ENCODE assay signal across 19 cellular contexts in the genomic region with DNA sequence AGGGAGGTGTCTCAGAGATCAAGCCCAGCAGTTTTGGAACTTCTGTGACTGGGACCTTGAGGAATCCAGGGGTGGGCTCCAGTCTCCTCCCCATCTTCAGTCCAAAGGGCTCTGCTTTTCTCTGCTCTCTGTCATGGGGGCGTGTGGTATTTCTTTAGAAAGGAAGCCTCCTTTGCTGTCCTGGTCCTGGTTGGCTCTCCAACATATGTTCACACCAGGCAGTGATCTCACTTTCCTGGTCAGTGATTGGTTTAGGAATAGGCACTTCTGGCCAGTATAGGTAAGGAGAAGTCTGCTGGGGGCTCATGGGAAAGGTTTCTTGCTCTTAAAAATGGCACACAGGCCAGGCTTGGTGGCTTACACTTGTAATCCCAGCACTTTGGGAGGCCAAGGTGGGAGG.
DNase-seq lines count a peak whose midpoint lies in the region; ATAC-seq and TF ChIP-seq lines count a peak whose summit lies in the region.
"Had no signal": no experiment of that assay in that cellular context is flagged by ENCODE, and none has a peak within 500 bp of the region (broad histone marks: within the 10 kb centered on the region; RNA-seq: fewer than 3 reads in every experiment).

No MANE protein-coding gene starts in this region.

- peaks cover 68% of the 10 kb centered on the region for H3K4me1 Mint-ChIP-seq in nephron progenitor cell
- no peaks in the 10 kb centered on the region for H3K4me1 Mint-ChIP-seq in activated T-helper 17 cell treated with anti-CD3 and anti-CD28 coated beads, Interleukin-2, amount 50 U/mL, for 72 hours
- H3K4me1 Mint-ChIP-seq: memory B cell had no signal

- H3K27ac ChIP-seq in HEK293 (ENCODE audit: extremely low read depth, low read depth, low read length) (peak overlapping the region; percentile 86; the same call in 1 of the 2 replicates), duodenal mucosa (ENCODE audit: low read depth, low read length) (peak overlapping the region; percentile 70), thyroid gland (peak overlapping the region in 2 of 3 donors; percentile 14 to 47)

- H3K9me3 ChIP-seq in HEK293 (ENCODE audit: control insufficient read depth, insufficient read depth, low read depth, low read length), result no peaks in the 10 kb centered on the region
- H3K9me3 ChIP-seq in duodenal mucosa (ENCODE audit: control insufficient read depth in 1 of 2, low read length in 2 of 2), result no peaks in the 10 kb centered on the region
- no peaks in the 10 kb centered on the region for H3K9me3 ChIP-seq in thyroid gland

- peaks cover 19% of the 10 kb centered on the region for H3K27me3 Mint-ChIP-seq in nephron progenitor cell (ENCODE audit: low read depth, poor library complexity)
- peaks cover 12% of the 10 kb centered on the region for H3K27me3 Mint-ChIP-seq in activated T-helper 17 cell treated with anti-CD3 and anti-CD28 coated beads, Interleukin-2, amount 50 U/mL, for 72 hours

- no peaks in the 10 kb centered on the region for H3K27me3 ChIP-seq in duodenal mucosa (ENCODE audit: control insufficient read depth in 1 of 2, insufficient read depth in 2 of 2, low read length in 2 of 2)
- H3K27me3 ChIP-seq in thyroid gland, result no peaks in the 10 kb centered on the region

- H3K4me1 ChIP-seq in HEK293 (ENCODE audit: control insufficient read depth, insufficient read depth, low read length) (peaks cover 22% of the 10 kb centered on the region), duodenal mucosa (ENCODE audit: control insufficient read depth in 1 of 2, insufficient read depth in 2 of 2, low read length in 2 of 2) (peaks cover 40% of the 10 kb centered on the region in 2 donors), thyroid gland (peaks cover 15 to 43% of the 10 kb centered on the region in 2 donors)

- DNase-seq in nephron progenitor cell (no peak), thyroid gland (no peak), HK-2 (ENCODE audit: unreplicated experiment) (no peak), GOT3 (lab: John Stamatoyannopoulos, UW) (no peak), NCI-H2171 treated with DMSO at 0.1 percent for 48 hours (lab: John Stamatoyannopoulos, UW) (no peak)
- DNase-seq: activated B cell treated with CpG ODN at 0.5 μM for 24 hours; activated CD8-positive, alpha-beta memory T cell treated with anti-CD3 and anti-CD28 coated beads for 24 hours; AML-193; Calu3; NCI-H1694; NCI-H446 treated with DMSO at 0.1 percent for 48 hours; nucleus accumbens; SHP77; stimulated activated naive CD4-positive, alpha-beta T cell had no signal

- no peak for ATAC-seq in activated T-helper 17 cell treated with anti-CD3 and anti-CD28 coated beads, Interleukin-2, amount 50 U/mL, for 72 hours (replicated peaks)

- CTCF ChIA-PET in HEK293 (lab: Yijun Ruan, JAX), result interaction anchor here (2.2 kb wide), 1 partner anchor 20 kb away, joined by 13 read pairs; no protein-coding TSS in a partner anchor

- H3K36me3 ChIP-seq in HEK293 (ENCODE audit: control insufficient read depth in 2 of 2, insufficient read depth in 1 of 2, low read length in 2 of 2) (no peaks in the 10 kb centered on the region), duodenal mucosa (ENCODE audit: control insufficient read depth in 1 of 2, insufficient read depth in 2 of 2, low read length in 2 of 2) (no peaks in the 10 kb centered on the region), thyroid gland (no peaks in the 10 kb centered on the region)

- H3K36me3 Mint-ChIP-seq in nephron progenitor cell (ENCODE audit: low read depth), result no peaks in the 10 kb centered on the region
- no peaks in the 10 kb centered on the region for H3K36me3 Mint-ChIP-seq in activated T-helper 17 cell treated with anti-CD3 and anti-CD28 coated beads, Interleukin-2, amount 50 U/mL, for 72 hours (ENCODE audit: low read depth)
- H3K36me3 Mint-ChIP-seq: memory B cell had no signal

- peak overlapping the region; percentile 96 for H3K27ac Mint-ChIP-seq in nephron progenitor cell
- no peak overlapping the region for H3K27ac Mint-ChIP-seq in activated T-helper 17 cell treated with anti-CD3 and anti-CD28 coated beads, Interleukin-2, amount 50 U/mL, for 72 hours
- H3K27ac Mint-ChIP-seq: activated B cell treated with CpG ODN at 0.5 μM for 24 hours; activated T-helper 2 cell treated with anti-CD3 and anti-CD28 coated beads, Interferon-gamma antibody, Interleukin-2, Interleukin-4, amounts not matched to agents 10 μg/mL and 5 μg/mL and 100 μg/mL, durations not matched to agents 14 hours and 24 hours and 36 hours; memory B cell had no signal

- H3K4me3 Mint-ChIP-seq in nephron progenitor cell, result no peak overlapping the region
- no peak overlapping the region for H3K4me3 Mint-ChIP-seq in activated T-helper 17 cell treated with anti-CD3 and anti-CD28 coated beads, Interleukin-2, amount 50 U/mL, for 72 hours
- H3K4me3 Mint-ChIP-seq: activated B cell treated with CpG ODN at 0.5 μM for 24 hours, memory B cell had no signal

- no peak overlapping the region for H3K4me3 ChIP-seq in HEK293 (ENCODE audit: low read depth, low read length)
- H3K4me3 ChIP-seq in duodenal mucosa (ENCODE audit: low read depth in 1 of 2, low read length in 2 of 2), result no peak overlapping the region
- no peak overlapping the region for H3K4me3 ChIP-seq in thyroid gland (replicated peaks in 1 of 3)

- WGBS in thyroid gland, 2 donors, result 92 to 100% methylated on average over 1 of the region's 1 CpG

- no peak for TF ChIP-seq POLR2A in thyroid gland (IDR thresholded peaks at IDR 0.05)

- intact Hi-C loops in thyroid gland (cut with DNase I), result no loop called here

- H3K9ac ChIP-seq in duodenal mucosa (ENCODE audit: low read depth in 1 of 2, low read length in 2 of 2), result no peak overlapping the region

- H3K9me3 Mint-ChIP-seq in nephron progenitor cell, result no peaks in the 10 kb centered on the region
- no peaks in the 10 kb centered on the region for H3K9me3 Mint-ChIP-seq in activated T-helper 17 cell treated with anti-CD3 and anti-CD28 coated beads, Interleukin-2, amount 50 U/mL, for 72 hours
- H3K9me3 Mint-ChIP-seq: activated B cell treated with CpG ODN at 0.5 μM for 24 hours; activated T-helper 2 cell treated with anti-CD3 and anti-CD28 coated beads, Interferon-gamma antibody, Interleukin-2, Interleukin-4, amounts not matched to agents 10 μg/mL and 5 μg/mL and 100 μg/mL, durations not matched to agents 14 hours and 24 hours and 36 hours; memory B cell had no signal

- POLR2A ChIA-PET in HEK293 (lab: Yijun Ruan, JAX), result interaction anchor here (1.2 to 1.5 kb wide), 2 partner anchors 11 to 314 kb away, joined by 4 read pairs; no protein-coding TSS in a partner anchor

- no peak for TF ChIP-seq CTCF in HEK293 (tag by site-specific recombination; IDR thresholded peaks at IDR 0.05)
- no peak for TF ChIP-seq CTCF in nephron progenitor cell (IDR thresholded peaks at IDR 0.05)
- no peak for TF ChIP-seq CTCF in thyroid gland (IDR thresholded peaks at IDR 0.05)

TF ChIP-seq in HEK293, 187 proteins besides CTCF, POLR2A, EP300 and RAD21:
- TF ChIP-seq ZNF157 (tag by site-specific recombination; IDR thresholded peaks at IDR 0.05), result peak; percentile 91
- no peak for TF ChIP-seq REPIN1 (tag by site-specific recombination; IDR thresholded peaks at IDR 0.05; ENCODE audit: low read depth)

Comparison
In these comparisons a context has a peak if more than half of its experiments do, and no peak if none do; other contexts are left out.
1. H3K27ac ChIP-seq: peak in every context shown above with its lines; median percentile 86 in HEK293; 70 in duodenal mucosa; 30 in thyroid gland.